ENCODE assay signal across 21 cellular contexts in genomic region chr14:74910556-74910955, GRCh38. TPM values are rescaled to one million over a fixed set of nuclear protein-coding genes. Genes with fewer than 3 reads are reported as not detected.
A peak's percentile ranks its signal among the peaks of the same experiment; 100 is the strongest.
DNase-seq lines count a peak whose midpoint lies in the region; ATAC-seq and TF ChIP-seq lines count a peak whose summit lies in the region.
"Had no signal": no experiment of that assay in that cellular context is flagged by ENCODE, and none has a peak within 500 bp of the region (broad histone marks: within the 10 kb centered on the region; RNA-seq: fewer than 3 reads in every experiment).

No MANE protein-coding gene starts in this region.

- CTCF ChIA-PET in HCT116 (lab: Charles Lee), result interaction anchor here (2.3 kb wide), 1 partner anchor 50 kb away, joined by 7 read pairs; no protein-coding TSS in a partner anchor

- POLR2A ChIA-PET in HCT116 (lab: Charles Lee), result no interaction called here

- RAD21 ChIA-PET in HCT116 (lab: Charles Lee; ENCODE audit: low non-redundant PET in 1 of 2, low total read pairs in 2 of 2, uncharacterized antibody in 2 of 2, unreplicated experiment in 2 of 2), result interaction anchor here (0.6 kb wide), 2 partner anchors 35 to 209 kb away, joined by 3 to 4 read pairs; partner anchors contain the start of gene PROX2 (in 1 of the 2)

- no peaks in the 10 kb centered on the region for H3K9me2 ChIP-seq in HCT116 (ENCODE audit: insufficient read depth)

- no peaks in the 10 kb centered on the region for H4K20me1 ChIP-seq in HCT116 (ENCODE audit: insufficient read depth)

- DNase-seq in HCT116 (ENCODE audit: low read depth, low spot score) (no peak), colonic mucosa (peak; percentile 52), mucosa of descending colon (peak in 2 of 3 donors; percentile 49 to 61), posterior vena cava (ENCODE audit: low spot score) (no peak), ecto neural progenitor cell (ENCODE audit: low spot score) (no peak), psoas muscle (no peak)
- DNase-seq: C1 segment of cervical spinal cord, DMS153, EL, MM.1S, NCI-H1105 treated with DMSO at 0.1 percent for 48 hours, NCI-H187 treated with DMSO at 0.1 percent for 48 hours, NCI-H2171, SHP77, SW 1271 had no signal

- TF ChIP-seq POLR2A in HCT116 (IDR thresholded peaks at IDR 0.05; ENCODE audit: borderline replicate concordance, extremely low read depth, insufficient read depth, insufficient read length), result no peak

- H3K4me2 ChIP-seq in HCT116 (ENCODE audit: low read length), result no peak overlapping the region

- WGBS in psoas muscle, 3 donors, result 49 to 58% (median 56%) methylated on average over 8 to 10 of the region's 10 CpGs

- H3K36me3 ChIP-seq in HCT116 (ENCODE audit: control insufficient read depth in 1 of 2, insufficient read depth in 2 of 2, low read length in 2 of 2), result no peaks in the 10 kb centered on the region; a peak in 2 of 4 replicates
- no peaks in the 10 kb centered on the region for H3K36me3 ChIP-seq in colonic mucosa
- H3K36me3 ChIP-seq in mucosa of descending colon (ENCODE audit: low read depth), result no peaks in the 10 kb centered on the region
- no peaks in the 10 kb centered on the region for H3K36me3 ChIP-seq in psoas muscle (ENCODE audit: insufficient read depth in 1 of 2, low read depth in 1 of 2)

- ATAC-seq in HCT116 (peak; percentile 39; the same call in 1 of the 2 replicates), mucosa of descending colon (peak; percentile 69), GM18517 (IDR thresholded peaks at IDR 0.05; ENCODE audit: unreplicated experiment) (no peak), psoas muscle (no peak)

- no peaks in the 10 kb centered on the region for H3K9me3 ChIP-seq in HCT116 (ENCODE audit: control insufficient read depth in 1 of 2, insufficient read depth in 1 of 2, low read depth in 1 of 2, low read length in 2 of 2)
- H3K9me3 ChIP-seq in colonic mucosa, result no peaks in the 10 kb centered on the region
- no peaks in the 10 kb centered on the region for H3K9me3 ChIP-seq in mucosa of descending colon
- H3K9me3 ChIP-seq in psoas muscle, result no peaks in the 10 kb centered on the region
- H3K9me3 ChIP-seq: HAP-1, Peyer's patch had no signal

- H3K27ac ChIP-seq in HCT116 (ENCODE audit: low read depth, low read length) (no peak overlapping the region; the same call in 1 of the 2 replicates), colonic mucosa (no peak overlapping the region), psoas muscle (no peak overlapping the region)
- H3K27ac ChIP-seq: HL-60, Peyer's patch had no signal

- H3K4me3 ChIP-seq in HCT116 (replicated peaks in 1 of 2; ENCODE audit: low read depth in 1 of 2, low read length in 2 of 2) (no peak overlapping the region), colonic mucosa (no peak overlapping the region), mucosa of descending colon (no peak overlapping the region), psoas muscle (no peak overlapping the region)
- H3K4me3 ChIP-seq: HAP-1 had no signal

- H2AFZ ChIP-seq in HCT116 (ENCODE audit: low read depth, low read length, poor library complexity, severe bottlenecking), result no peak overlapping the region

- TF ChIP-seq CTCF in HCT116 (IDR thresholded peaks at IDR 0.05 in 2 of 3, conservative IDR thresholded peaks at IDR 0.05 in 1 of 3; ENCODE audit: borderline replicate concordance in 1 of 3, insufficient read depth in 1 of 3, low read depth in 2 of 3, low read length in 2 of 3), result no peak
- TF ChIP-seq CTCF in colonic mucosa (IDR thresholded peaks at IDR 0.05), result no peak
- no peak for TF ChIP-seq CTCF in mucosa of descending colon (IDR thresholded peaks at IDR 0.05)
- TF ChIP-seq CTCF in psoas muscle (IDR thresholded peaks at IDR 0.05), result no peak

- no peak for TF ChIP-seq RAD21 in HCT116 (IDR thresholded peaks at IDR 0.05; ENCODE audit: low read depth)

- H3K4me1 ChIP-seq in HCT116 (ENCODE audit: control insufficient read depth in 1 of 2, insufficient read depth in 2 of 2, low read length in 2 of 2), result peaks cover 12 to 24% of the 10 kb centered on the region in 2 experiments; a peak in 3 of 4 replicates
- peaks cover 3% of the 10 kb centered on the region for H3K4me1 ChIP-seq in colonic mucosa
- peaks cover 12% of the 10 kb centered on the region for H3K4me1 ChIP-seq in mucosa of descending colon (ENCODE audit: low read depth)
- H3K4me1 ChIP-seq in psoas muscle, result peaks cover 22% of the 10 kb centered on the region
- H3K4me1 ChIP-seq: HAP-1 had no signal

- no peak overlapping the region for H3K9ac ChIP-seq in HCT116 (ENCODE audit: low read length)
- H3K9ac ChIP-seq in colonic mucosa (ENCODE audit: low read depth in 2 of 2, low read length in 2 of 2), result peak overlapping the region in 1 of 2 donors; percentile 41

- BruUV-seq in HCT116 (replicated peaks; lab: Mats Ljungman, UMichigan), result no TSS peak

- intact Hi-C loops in HCT116 (cut with micrococcal nuclease), result no loop called here
- intact Hi-C loops in colonic mucosa (cut with DNase I), result no loop called here
- intact Hi-C loops in mucosa of descending colon (cut with DNase I, micrococcal nuclease), result no loop called here
- intact Hi-C loops in posterior vena cava (cut with DNase I), result loop anchor here in 1 of 2 donors (5.0 kb wide), 1 partner anchor 177 kb away; no protein-coding TSS in a partner anchor
- intact Hi-C loops in psoas muscle (cut with DNase I), result loop anchor here in 1 of 2 donors (10.0 kb wide), 1 partner anchor 114 kb away; no protein-coding TSS in a partner anchor

- H3K27me3 ChIP-seq in HCT116 (ENCODE audit: insufficient read depth, low read length) (no peaks in the 10 kb centered on the region), colonic mucosa (no peaks in the 10 kb centered on the region), psoas muscle (ENCODE audit: insufficient read depth in 3 of 3, low read length in 2 of 3) (no peaks in the 10 kb centered on the region)
- H3K27me3 ChIP-seq: Peyer's patch had no signal

- H3K79me2 ChIP-seq in HCT116 (ENCODE audit: insufficient read depth, low read length), result no peaks in the 10 kb centered on the region

TF ChIP-seq in HCT116, 20 proteins besides CTCF, POLR2A, EP300 and RAD21:
- TF ChIP-seq ELF1 (IDR thresholded peaks at IDR 0.05; ENCODE audit: borderline replicate concordance, low read depth) (no peak), ZFX (IDR thresholded peaks at IDR 0.05) (no peak), JUND (IDR thresholded peaks at IDR 0.05) (no peak), SIN3A (IDR thresholded peaks at IDR 0.05; ENCODE audit: low read depth) (no peak), YY1 (IDR thresholded peaks at IDR 0.05; ENCODE audit: extremely low read depth, insufficient replicate concordance, low read depth, low read length) (no peak), SP1 (IDR thresholded peaks at IDR 0.05; ENCODE audit: low read depth) (no peak), CEBPB (IDR thresholded peaks at IDR 0.05; ENCODE audit: low read depth) (no peak), ZNF274 (IDR thresholded peaks at IDR 0.05; ENCODE audit: low read depth, low read length) (no peak)

RNA-seq across cellular contexts. Expression of gene RPS6KL1, which starts 12.5 kb away (rescaled TPM):
- total RNA-seq in HCT116 (2021; ENCODE audit: unreplicated experiment), result 6.7 TPM
- 4.5 and 6.5 TPM in 2 replicates for polyA plus RNA-seq in HCT116 (2012)
- 10 to 100 TPM in 1 of 2 donors, 1 to 10 TPM in 1; 9.1 to 14.0 TPM for total RNA-seq in colonic mucosa
- 10 to 100 TPM in 2 of 3 donors, 1 to 10 TPM in 1; 7.7 to 12.7 (median 11.5) TPM for total RNA-seq in mucosa of descending colon
- 10 to 100 TPM in 1 of 2 donors, 1 to 10 TPM in 1; 9.6 to 17.0 TPM for total RNA-seq in posterior vena cava
- 10 to 100 TPM; 23.0 to 34.1 (median 28.1) TPM for total RNA-seq in psoas muscle
- 10 to 100 TPM in 2 of 3 donors, 1 to 10 TPM in 1; 9.4 to 25.6 (median 11.1) TPM for polyA plus RNA-seq in psoas muscle

RNA-seq across cellular contexts. Expression of gene DLST, which starts 28.8 kb away (rescaled TPM):
- total RNA-seq in HCT116 (2021; ENCODE audit: unreplicated experiment) (101 TPM), colonic mucosa (100 to 1,000 TPM; 148 to 149 TPM), mucosa of descending colon (100 to 1,000 TPM; 106 to 125 (median 121) TPM), posterior vena cava (10 to 100 TPM; 70.4 to 85.0 TPM), psoas muscle (100 to 1,000 TPM; 133 to 221 (median 144) TPM)
- polyA plus RNA-seq in HCT116 (2012), result 66.1 and 83.0 TPM in 2 replicates
- polyA plus RNA-seq in psoas muscle, result 100 to 1,000 TPM in 2 of 3 donors, 10 to 100 TPM in 1; 97.7 to 162 (median 123) TPM

RNA-seq across cellular contexts. Expression of gene PROX2, which starts 34.6 kb away (rescaled TPM):
- total RNA-seq in HCT116 (2021; ENCODE audit: unreplicated experiment) (not detected), colonic mucosa (not detected), mucosa of descending colon (under 1 TPM in 2 of 3 donors, not detected in 1; 0.07 to 0.09 TPM), posterior vena cava (not detected), psoas muscle (not detected)
- polyA plus RNA-seq in HCT116 (2012), result 0.07 and 0.09 TPM in 2 replicates
- polyA plus RNA-seq in psoas muscle, result not detected
- total RNA-seq: NCI-H460, Peyer's patch had no signal
- polyA plus RNA-seq: AG04450 had no signal

RNA-seq across cellular contexts. Expression of gene PGF, which starts 44.8 kb away (rescaled TPM):
- total RNA-seq in HCT116 (2021; ENCODE audit: unreplicated experiment) (6.4 TPM), colonic mucosa (1 to 10 TPM in 1 of 2 donors, under 1 TPM in 1; 0.57 to 2.2 TPM), mucosa of descending colon (1 to 10 TPM in 2 of 3 donors, under 1 TPM in 1; 0.96 to 3.1 (median 2.3) TPM), posterior vena cava (10 to 100 TPM in 1 of 2 donors, 1 to 10 TPM in 1; 7.7 to 11.2 TPM), psoas muscle (1 to 10 TPM; 4.1 to 9.8 (median 8.1) TPM)
- 3.2 and 4.3 TPM in 2 replicates for polyA plus RNA-seq in HCT116 (2012)
- 1 to 10 TPM; 2.5 to 9.2 (median 2.6) TPM for polyA plus RNA-seq in psoas muscle

Comparison
In these comparisons a context has a peak if more than half of its experiments do, and no peak if none do; other contexts are left out.
1. ATAC-seq: peak in HCT116 (single experiment) and mucosa of descending colon (single experiment); none in GM18517 (single experiment) and psoas muscle (0 of 4).
2. DNase-seq: peak in colonic mucosa (single experiment) and mucosa of descending colon (2 of 3); none in HCT116 (single experiment), posterior vena cava (single experiment), ecto neural progenitor cell (single experiment) and psoas muscle (0 of 2).